In the genomic region with DNA sequence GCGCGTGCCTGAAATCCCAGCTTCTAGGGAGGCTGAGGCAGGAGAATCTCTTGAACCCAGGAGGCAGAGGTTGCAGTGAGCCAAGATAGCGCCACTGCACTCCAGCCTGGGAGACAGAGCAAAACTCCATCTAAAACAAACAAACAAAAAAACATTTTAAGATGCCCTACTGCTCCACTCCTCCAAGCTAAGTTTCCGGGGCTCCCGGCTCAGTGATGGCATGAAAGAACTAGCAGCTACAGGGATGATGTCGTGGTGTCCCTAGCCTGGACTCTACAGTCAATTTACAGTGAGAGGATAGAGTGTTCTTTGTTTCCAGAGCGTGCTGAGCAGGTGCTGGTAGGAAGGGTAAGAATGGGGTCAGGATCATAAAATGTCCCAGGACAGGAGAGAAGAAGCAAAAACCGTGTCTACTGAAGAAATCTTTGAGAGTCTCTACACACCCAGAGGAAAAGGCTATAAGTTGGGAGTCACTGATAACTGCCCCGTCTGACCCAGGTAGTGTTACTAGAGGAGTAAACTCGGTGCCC, we compare ENCODE assay signal across 13 cellular contexts. TPM values are rescaled to one million over a fixed set of nuclear protein-coding genes. Genes with fewer than 3 reads are reported as not detected.
A peak's percentile ranks its signal among the peaks of the same experiment; 100 is the strongest.
DNase-seq lines count a peak whose midpoint lies in the region; ATAC-seq and TF ChIP-seq lines count a peak whose summit lies in the region.
"Had no signal": no experiment of that assay in that cellular context is flagged by ENCODE, and none has a peak within 500 bp of the region (broad histone marks: within the 10 kb centered on the region; RNA-seq: fewer than 3 reads in every experiment).

No MANE protein-coding gene starts in this region.

- H2AFZ ChIP-seq in SK-N-SH (ENCODE audit: low read depth), result no peak overlapping the region
- H2AFZ ChIP-seq in Loucy (ENCODE audit: low read length), result no peak overlapping the region

- H3K36me3 ChIP-seq in SK-N-SH (replicated peaks in 1 of 2; ENCODE audit: control insufficient read depth in 1 of 2, insufficient read depth in 2 of 2, low read length in 1 of 2), result peaks cover 0 to 3% of the 10 kb centered on the region in 2 experiments
- H3K36me3 ChIP-seq in Loucy (ENCODE audit: insufficient read depth, low read length), result no peaks in the 10 kb centered on the region

- no peaks in the 10 kb centered on the region for H3K9me3 Mint-ChIP-seq in nephron progenitor cell

- DNase-seq in SK-N-SH (no peak), caudate nucleus (lab: John Stamatoyannopoulos, UW) (no peak), nephron progenitor cell (no peak), erythroblast (lab: John Stamatoyannopoulos, UW) (no peak), NCI-H446 (lab: John Stamatoyannopoulos, UW) (no peak)
- DNase-seq: 8988T; Kasumi-1; NCI-H2171; stimulated activated CD4-positive, alpha-beta T cell treated with anti-CD3 and anti-CD28 coated beads, Interleukin-4, amount 100 ng/mL, for 24 hours had no signal

- no peak for ATAC-seq in SK-N-SH treated with all-trans-retinoic acid at 6 μM for 48 hours
- ATAC-seq in GM19452 (IDR thresholded peaks at IDR 0.05; ENCODE audit: unreplicated experiment), result no peak

- TF ChIP-seq CTCF in SK-N-SH (IDR thresholded peaks at IDR 0.05) (no peak), Loucy (conservative IDR thresholded peaks at IDR 0.05; ENCODE audit: low read length) (no peak), nephron progenitor cell (IDR thresholded peaks at IDR 0.05) (no peak)

- peaks cover 28% of the 10 kb centered on the region; the same call in 1 of the 2 replicates for H3K79me2 ChIP-seq in SK-N-SH (ENCODE audit: insufficient read depth)
- H3K79me2 ChIP-seq in Loucy (ENCODE audit: insufficient read depth, low read length), result peaks cover 16% of the 10 kb centered on the region; the same call in 1 of the 2 replicates

- H3K9me2 ChIP-seq in SK-N-SH (no peaks in the 10 kb centered on the region), Loucy (replicated peaks; ENCODE audit: low read depth, low read length) (no peaks in the 10 kb centered on the region)

- H3K4me3 ChIP-seq in SK-N-SH (ENCODE audit: low read depth in 2 of 2, low read length in 1 of 2) (no peak overlapping the region), Loucy (ENCODE audit: low read length, poor library complexity, severe bottlenecking) (no peak overlapping the region)

- H3K27me3 Mint-ChIP-seq in nephron progenitor cell (ENCODE audit: low read depth, poor library complexity), result no peaks in the 10 kb centered on the region

- H3F3A ChIP-seq in SK-N-SH (replicated peaks; ENCODE audit: insufficient read depth), result peaks cover 21% of the 10 kb centered on the region
- no peaks in the 10 kb centered on the region for H3F3A ChIP-seq in Loucy (ENCODE audit: low read depth)

- no peak for TF ChIP-seq POLR2A in erythroblast (IDR thresholded peaks at IDR 0.05; ENCODE audit: low read length)

- no peak for TF ChIP-seq RAD21 in SK-N-SH (IDR thresholded peaks at IDR 0.05; ENCODE audit: low read length)

- TF ChIP-seq EP300 in SK-N-SH (IDR thresholded peaks at IDR 0.05; ENCODE audit: borderline replicate concordance in 1 of 2, low read depth in 1 of 2, low read length in 1 of 2), result no peak

- H3K4me2 ChIP-seq in SK-N-SH (peak overlapping the region; percentile 87; the same call in 1 of the 2 replicates), Loucy (ENCODE audit: low read depth, low read length, poor library complexity, severe bottlenecking) (peak overlapping the region; percentile 64)

- CTCF ChIA-PET in SK-N-SH (lab: Yijun Ruan, JAX), result interaction anchor here (0.7 to 2.0 kb wide), 3 partner anchors 11 to 45 kb away, joined by 3 to 5 read pairs (median 4); no protein-coding TSS in a partner anchor

- H3K27ac Mint-ChIP-seq in nephron progenitor cell, result peak overlapping the region; percentile 15

- 73% methylated on average over 8 of the region's 10 CpGs for whole genome bisulfite sequencing in SK-N-SH (ENCODE audit: low lambda C conversion rate)

- peaks cover 6 to 11% of the 10 kb centered on the region in 2 experiments; a peak in 3 of 4 replicates for H3K4me1 ChIP-seq in SK-N-SH (ENCODE audit: control insufficient read depth in 1 of 2, insufficient read depth in 2 of 2, low read depth in 1 of 2, low read length in 1 of 2)
- H3K4me1 ChIP-seq in Loucy (ENCODE audit: insufficient read depth, low read length, poor library complexity, severe bottlenecking), result peaks cover 17% of the 10 kb centered on the region

- H3K27me3 ChIP-seq in SK-N-SH (ENCODE audit: insufficient read depth) (no peaks in the 10 kb centered on the region), Loucy (ENCODE audit: insufficient read depth, low read length, poor library complexity, severe bottlenecking) (no peaks in the 10 kb centered on the region)
- H3K27me3 ChIP-seq: suprapubic skin had no signal

- H3K27ac ChIP-seq in SK-N-SH (ENCODE audit: low read depth in 2 of 2, low read length in 1 of 2) (no peak overlapping the region), caudate nucleus (ENCODE audit: low read depth, low read length) (peak overlapping the region; percentile 48)

- POLR2A ChIA-PET in SK-N-SH (lab: Yijun Ruan, JAX), result interaction anchor here (1.1 to 2.3 kb wide), 3 partner anchors 16 to 83 kb away, joined by 3 to 33 read pairs (median 10); partner anchors contain the start of genes HNRNPUL2, LBHD1, TAF6L and TTC9C

- H3K9me3 ChIP-seq in SK-N-SH (no peaks in the 10 kb centered on the region), Loucy (ENCODE audit: insufficient read depth, low read depth, low read length) (no peaks in the 10 kb centered on the region)
- H3K9me3 ChIP-seq: suprapubic skin had no signal

- no peaks in the 10 kb centered on the region for H4K20me1 ChIP-seq in SK-N-SH (ENCODE audit: insufficient read depth)
- H4K20me1 ChIP-seq in Loucy (ENCODE audit: insufficient read depth, low read length, poor library complexity, severe bottlenecking), result peaks cover 5% of the 10 kb centered on the region

- H3K4me3 Mint-ChIP-seq in nephron progenitor cell, result peak overlapping the region; percentile 12

- H3K4me1 Mint-ChIP-seq in nephron progenitor cell, result peaks cover 22% of the 10 kb centered on the region

- peaks cover 4% of the 10 kb centered on the region for H3K36me3 Mint-ChIP-seq in nephron progenitor cell (ENCODE audit: low read depth)

- no peak overlapping the region for H3K9ac ChIP-seq in SK-N-SH
- no peak overlapping the region for H3K9ac ChIP-seq in Loucy (ENCODE audit: low read depth, low read length, poor library complexity, severe bottlenecking)

TF ChIP-seq in SK-N-SH, 30 proteins besides CTCF, POLR2A, EP300 and RAD21 (continues in another document):
- no peak for TF ChIP-seq RCOR1 (IDR thresholded peaks at IDR 0.05; ENCODE audit: low read length)
- no peak for TF ChIP-seq CHD2 (IDR thresholded peaks at IDR 0.05; ENCODE audit: low read length, partially characterized antibody)
- TF ChIP-seq, protein P1, sequence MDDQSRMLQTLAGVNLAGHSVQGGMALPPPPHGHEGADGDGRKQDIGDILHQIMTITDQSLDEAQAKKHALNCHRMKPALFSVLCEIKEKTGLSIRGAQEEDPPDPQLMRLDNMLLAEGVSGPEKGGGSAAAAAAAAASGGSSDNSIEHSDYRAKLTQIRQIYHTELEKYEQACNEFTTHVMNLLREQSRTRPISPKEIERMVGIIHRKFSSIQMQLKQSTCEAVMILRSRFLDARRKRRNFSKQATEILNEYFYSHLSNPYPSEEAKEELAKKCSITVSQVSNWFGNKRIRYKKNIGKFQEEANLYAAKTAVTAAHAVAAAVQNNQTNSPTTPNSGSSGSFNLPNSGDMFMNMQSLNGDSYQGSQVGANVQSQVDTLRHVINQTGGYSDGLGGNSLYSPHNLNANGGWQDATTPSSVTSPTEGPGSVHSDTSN (IDR thresholded peaks at IDR 0.05), result no peak
- TF ChIP-seq NRF1 (IDR thresholded peaks at IDR 0.05; ENCODE audit: low read depth, low read length), result no peak

TF ChIP-seq in SK-N-SH treated with all-trans-retinoic acid at 6 μM for 48 hours, 23 proteins besides CTCF, POLR2A, EP300 and RAD21 (continues in another document):
- TF ChIP-seq ZNF8 (CRISPR knock-in tag; IDR thresholded peaks at IDR 0.05) (no peak), PPARA (CRISPR knock-in tag; IDR thresholded peaks at IDR 0.05; ENCODE audit: borderline replicate concordance) (no peak), TOX (CRISPR knock-in tag; IDR thresholded peaks at IDR 0.05; ENCODE audit: borderline replicate concordance) (no peak), ISL1 (CRISPR knock-in tag; IDR thresholded peaks at IDR 0.05) (no peak), SNAI2 (CRISPR knock-in tag; IDR thresholded peaks at IDR 0.05) (no peak), POU6F1 (CRISPR knock-in tag; IDR thresholded peaks at IDR 0.05; ENCODE audit: borderline replicate concordance, low read depth) (no peak), BACH2 (CRISPR knock-in tag; IDR thresholded peaks at IDR 0.05; ENCODE audit: borderline replicate concordance) (no peak), ZFP3 (CRISPR knock-in tag; IDR thresholded peaks at IDR 0.05) (no peak)

RNA-seq across cellular contexts. Expression of gene ZBTB3, which starts 1.2 kb away (rescaled TPM):
- 2.1 and 3.3 TPM in 2 replicates for polyA plus RNA-seq in SK-N-SH (2012; rRNA removed)
- 2.4 and 3.7 TPM in 2 replicates for polyA plus RNA-seq in SK-N-SH (2012; cell fraction: cytosol; rRNA removed)
- 3.6 and 4.2 TPM in 2 replicates for polyA plus RNA-seq in SK-N-SH (2012; cell fraction: nucleus; rRNA removed)

RNA-seq across cellular contexts. Expression of gene POLR2G, which starts 6.2 kb away (rescaled TPM):
- 268 and 293 TPM in 2 replicates for polyA plus RNA-seq in SK-N-SH (2012; rRNA removed)
- polyA plus RNA-seq in SK-N-SH (2012; cell fraction: cytosol; rRNA removed), result 291 and 316 TPM in 2 replicates
- polyA plus RNA-seq in SK-N-SH (2012; cell fraction: nucleus; rRNA removed), result 120 and 154 TPM in 2 replicates

RNA-seq across cellular contexts. Expression of gene TAF6L, which starts 16.0 kb away (rescaled TPM):
- 33.6 and 34.4 TPM in 2 replicates for polyA plus RNA-seq in SK-N-SH (2012; rRNA removed)
- 10.8 and 13.1 TPM in 2 replicates for polyA plus RNA-seq in SK-N-SH (2012; cell fraction: cytosol; rRNA removed)
- 145 and 147 TPM in 2 replicates for polyA plus RNA-seq in SK-N-SH (2012; cell fraction: nucleus; rRNA removed)

RNA-seq across cellular contexts. Expression of gene TTC9C, which starts 26.9 kb away (rescaled TPM):
- 31.3 and 37.5 TPM in 2 replicates for polyA plus RNA-seq in SK-N-SH (2012; rRNA removed)
- polyA plus RNA-seq in SK-N-SH (2012; cell fraction: cytosol; rRNA removed), result 28.6 and 29.3 TPM in 2 replicates
- 60.8 and 68.1 TPM in 2 replicates for polyA plus RNA-seq in SK-N-SH (2012; cell fraction: nucleus; rRNA removed)

RNA-seq across cellular contexts. Expression of gene HNRNPUL2, which starts 27.9 kb away (rescaled TPM):
- 31.0 and 33.5 TPM in 2 replicates for polyA plus RNA-seq in SK-N-SH (2012; rRNA removed)
- polyA plus RNA-seq in SK-N-SH (2012; cell fraction: cytosol; rRNA removed), result 35.1 and 36.8 TPM in 2 replicates
- 12.0 and 19.6 TPM in 2 replicates for polyA plus RNA-seq in SK-N-SH (2012; cell fraction: nucleus; rRNA removed)
